ENCODE assay signal across 9 cellular contexts in the genomic region with DNA sequence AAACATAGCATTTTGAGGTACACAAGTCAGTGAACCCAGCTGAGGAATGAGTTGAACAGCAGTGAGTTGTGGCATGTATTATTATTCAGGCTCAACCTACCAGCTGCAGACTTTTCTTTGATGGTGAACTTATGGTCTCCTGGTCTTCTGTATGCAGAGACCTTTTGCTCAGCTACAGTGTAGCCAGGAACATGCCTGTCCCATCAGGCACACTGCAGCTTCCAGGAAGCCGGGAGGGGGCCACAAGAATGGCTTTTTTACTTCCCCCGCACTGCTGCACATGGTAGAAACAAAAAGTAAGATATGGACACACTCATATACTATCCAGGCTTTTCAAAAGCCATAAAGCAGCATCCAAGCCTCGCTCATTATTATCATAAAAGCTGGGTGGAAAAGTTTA.
DNase-seq lines count a peak whose midpoint lies in the region; ATAC-seq and TF ChIP-seq lines count a peak whose summit lies in the region.
"Had no signal": no experiment of that assay in that cellular context is flagged by ENCODE, and none has a peak within 500 bp of the region (broad histone marks: within the 10 kb centered on the region; RNA-seq: fewer than 3 reads in every experiment).

No MANE protein-coding gene starts in this region.

- CTCF ChIA-PET in activated naive CD4-positive, alpha-beta T cell treated with anti-CD3 and anti-CD28 coated beads for 36 hours (lab: Charles Lee): no interaction called here
- CTCF ChIA-PET in RWPE1 (lab: Yijun Ruan, JAX): interaction anchor here (0.6 to 0.7 kb wide), 2 partner anchors 8 to 41 kb away, joined by 3 read pairs; no protein-coding TSS in a partner anchor

- H3K4me1 ChIP-seq in ascending aorta: peaks cover 21 to 80% of the 10 kb centered on the region in 2 donors
- H3K4me1 ChIP-seq in mucosa of stomach (ENCODE audit: control insufficient read depth, insufficient read depth, low read length): peaks cover 34% of the 10 kb centered on the region
- H3K4me1 ChIP-seq in transverse colon: peaks cover 39 to 64% (median 53%) of the 10 kb centered on the region in 4 donors

- peak overlapping the region; percentile 33 for H3K27ac Mint-ChIP-seq in activated naive CD4-positive, alpha-beta T cell treated with anti-CD3 and anti-CD28 coated beads for 36 hours

- TF ChIP-seq CTCF in ascending aorta (IDR thresholded peaks at IDR 0.05): no peak
- no peak for TF ChIP-seq CTCF in transverse colon (IDR thresholded peaks at IDR 0.05)
- no peak for TF ChIP-seq CTCF in RWPE1 (conservative IDR thresholded peaks at IDR 0.05; ENCODE audit: low read depth)

- H3K27me3 ChIP-seq in ascending aorta (no peaks in the 10 kb centered on the region), mucosa of stomach (ENCODE audit: control insufficient read depth, insufficient read depth, low read length) (no peaks in the 10 kb centered on the region), transverse colon (no peaks in the 10 kb centered on the region)

- H3K4me3 Mint-ChIP-seq in activated naive CD4-positive, alpha-beta T cell treated with anti-CD3 and anti-CD28 coated beads for 36 hours: no peak overlapping the region

- no peaks in the 10 kb centered on the region for H3K36me3 Mint-ChIP-seq in activated naive CD4-positive, alpha-beta T cell treated with anti-CD3 and anti-CD28 coated beads for 36 hours (ENCODE audit: low read depth)

- H3K27me3 Mint-ChIP-seq in activated naive CD4-positive, alpha-beta T cell treated with anti-CD3 and anti-CD28 coated beads for 36 hours (ENCODE audit: low read depth): no peaks in the 10 kb centered on the region

- no peak overlapping the region for H3K4me3 ChIP-seq in ascending aorta
- H3K4me3 ChIP-seq in mucosa of stomach (ENCODE audit: low read length): no peak overlapping the region
- peak overlapping the region in 1 of 4 donors; percentile 31 for H3K4me3 ChIP-seq in transverse colon

- ATAC-seq in HG03108 (IDR thresholded peaks at IDR 0.05; ENCODE audit: unreplicated experiment): no peak

- POLR2A ChIA-PET in RWPE1 (lab: Yijun Ruan, JAX; ENCODE audit: low non-redundant PET): no interaction called here

- no peak for DNase-seq in activated naive CD4-positive, alpha-beta T cell treated with anti-CD3 and anti-CD28 coated beads for 36 hours
- DNase-seq in activated naive CD4-positive, alpha-beta T cell treated with anti-CD3 and anti-CD28 coated beads, Interleukin-2, amount 50 U/mL, for 16 hours: no peak
- DNase-seq in ascending aorta (ENCODE audit: low spot score in 2 of 2) (no peak), transverse colon (no peak), RWPE1 (ENCODE audit: low spot score) (no peak), HCEC 1CT (no peak)
- DNase-seq: effector CD8-positive, alpha-beta T cell had no signal

- H3K9me3 ChIP-seq in ascending aorta (no peaks in the 10 kb centered on the region), mucosa of stomach (ENCODE audit: control insufficient read depth, low read length) (no peaks in the 10 kb centered on the region), transverse colon (no peaks in the 10 kb centered on the region)

- in situ Hi-C loops in transverse colon (cut with MboI; ENCODE audit: low pct_ligation_motif_present in 1 of 4, low pct_unique_long_range_greater_than_20kb in 1 of 4, low sequenced_read_pairs in 3 of 4): no loop called here

- intact Hi-C loops in activated naive CD4-positive, alpha-beta T cell treated with anti-CD3 and anti-CD28 coated beads for 36 hours (cut with micrococcal nuclease): loop anchor here (2.0 to 5.0 kb wide), 2 partner anchors 65 to 158 kb away; a partner anchor contains a TSS
- intact Hi-C loops in ascending aorta (cut with DNase I) (loop anchor here (2.0 to 5.0 kb wide), 3 partner anchors 35 to 163 kb away; no protein-coding TSS in a partner anchor), transverse colon (cut with DNase I; ENCODE audit: low total_unique reads) (loop anchor here (5.0 to 10.0 kb wide), 2 partner anchors 33 to 65 kb away; a partner anchor contains a TSS)

- H3K36me3 ChIP-seq in ascending aorta: no peaks in the 10 kb centered on the region
- H3K36me3 ChIP-seq in mucosa of stomach (ENCODE audit: control insufficient read depth, insufficient read depth, low read length): no peaks in the 10 kb centered on the region
- no peaks in the 10 kb centered on the region for H3K36me3 ChIP-seq in transverse colon

- no peaks in the 10 kb centered on the region for H3K9me3 Mint-ChIP-seq in activated naive CD4-positive, alpha-beta T cell treated with anti-CD3 and anti-CD28 coated beads for 36 hours

- H3K4me1 Mint-ChIP-seq in activated naive CD4-positive, alpha-beta T cell treated with anti-CD3 and anti-CD28 coated beads for 36 hours (ENCODE audit: low read depth): peaks cover 24% of the 10 kb centered on the region

- peak overlapping the region; percentile 33 for H3K9ac ChIP-seq in mucosa of stomach (ENCODE audit: low read length)

- no peak for TF ChIP-seq POLR2A in transverse colon (IDR thresholded peaks at IDR 0.05)

- TF ChIP-seq EP300 in transverse colon (IDR thresholded peaks at IDR 0.05; ENCODE audit: low read depth): no peak

- 29 to 53% methylated on average over 1 to 3 of the region's 3 CpGs for WGBS in transverse colon (ENCODE audit: low coverage in 1 of 2), 2 donors

- H3K27ac ChIP-seq in ascending aorta: peak overlapping the region; percentile 92 to 93
- H3K27ac ChIP-seq in transverse colon: peak overlapping the region; percentile 92 to 94 (median 93)
- H3K27ac ChIP-seq in RWPE1: no peak overlapping the region
